7 cellular contexts compared by ENCODE assay signal in genomic region chr12:123268850-123269249, GRCh38. TPM values are rescaled to one million over a fixed set of nuclear protein-coding genes. Genes with fewer than 3 reads are reported as not detected.
DNase-seq lines count a peak whose midpoint lies in the region; ATAC-seq, FAIRE-seq and TF ChIP-seq lines count a peak whose summit lies in the region.

No MANE protein-coding gene starts in this region.

- TF ChIP-seq POLR2A in spleen (IDR thresholded peaks at IDR 0.05) (no peak), H54 (IDR thresholded peaks at IDR 0.05; ENCODE audit: low read depth, low read length) (no peak)

- peak overlapping the region; percentile 78 for H3K4me3 ChIP-seq in GM23338
- H3K4me3 ChIP-seq in iPS-18a (ENCODE audit: low read length), result peak overlapping the region; percentile 44
- peak overlapping the region in 6 of 8 donors; percentile 55 to 85 (median 64) for H3K4me3 ChIP-seq in spleen

- H3K79me2 ChIP-seq in GM23338 (replicated peaks; ENCODE audit: insufficient read depth), result peaks cover 54% of the 10 kb centered on the region

- peak overlapping the region; percentile 98 for H3K4me2 ChIP-seq in GM23338

- H3K36me3 Mint-ChIP-seq in GM23338 (ENCODE audit: low read depth), result peaks cover 36% of the 10 kb centered on the region
- no peaks in the 10 kb centered on the region for H3K36me3 Mint-ChIP-seq in activated naive CD8-positive, alpha-beta T cell

- DNase-seq in GM23338 (ENCODE audit: low spot score) (no peak), spleen (peak; percentile 76), H54 (ENCODE audit: insufficient read length, low spot score) (no peak), NCI-H1930 (lab: John Stamatoyannopoulos, UW) (no peak)
- DNase-seq in stimulated activated CD8-positive, alpha-beta memory T cell treated with anti-CD3 and anti-CD28 coated beads, Interleukin-4, amount 100 ng/mL, for 48 hours, result no peak

- intact Hi-C loops in spleen (cut with DNase I; ENCODE audit: low total_unique reads), result no loop called here

- peaks cover 23% of the 10 kb centered on the region for H3K27me3 Mint-ChIP-seq in GM23338 (ENCODE audit: insufficient read depth, low read depth, poor library complexity)
- no peaks in the 10 kb centered on the region for H3K27me3 Mint-ChIP-seq in activated naive CD8-positive, alpha-beta T cell

- peaks cover 14% of the 10 kb centered on the region for H4K20me1 ChIP-seq in GM23338 (replicated peaks; ENCODE audit: insufficient read depth)

- no peak overlapping the region for H2AFZ ChIP-seq in GM23338

- 0 out of 2 replicates have a peak, but pooled peaks cover 10% of the 10 kb centered on the region for H3F3A ChIP-seq in GM23338 (replicated peaks; ENCODE audit: low read depth)

- no peaks in the 10 kb centered on the region for H3K9me2 ChIP-seq in GM23338 (ENCODE audit: insufficient read depth)

- H3K9me3 ChIP-seq in iPS-18a (ENCODE audit: control insufficient read depth, low read depth, low read length), result no peaks in the 10 kb centered on the region
- H3K9me3 ChIP-seq in spleen, result no peaks in the 10 kb centered on the region

- 34 to 61% (median 53%) methylated on average over 11 to 13 of the region's 13 CpGs for WGBS in spleen, 5 donors

- peaks cover 42% of the 10 kb centered on the region for H3K4me1 Mint-ChIP-seq in GM23338
- peaks cover 25% of the 10 kb centered on the region for H3K4me1 Mint-ChIP-seq in activated naive CD8-positive, alpha-beta T cell (ENCODE audit: low read depth)

- H3K9ac ChIP-seq in iPS-18a (ENCODE audit: low read length), result peak overlapping the region; percentile 96

- H3K9me3 Mint-ChIP-seq in GM23338, result 0 out of 3 replicates have a peak, but pooled peaks cover 4% of the 10 kb centered on the region
- no peaks in the 10 kb centered on the region for H3K9me3 Mint-ChIP-seq in activated naive CD8-positive, alpha-beta T cell (ENCODE audit: low read depth)

- no peak for FAIRE-seq in H54 (lab: Jason Lieb, UNC)

- no peaks in the 10 kb centered on the region for H3K27me3 ChIP-seq in GM23338 (ENCODE audit: insufficient read depth)
- H3K27me3 ChIP-seq in iPS-18a (ENCODE audit: control insufficient read depth, insufficient read depth, low read length), result no peaks in the 10 kb centered on the region
- peaks cover 0 to 3% (median 0%) of the 10 kb centered on the region in 7 donors for H3K27me3 ChIP-seq in spleen (replicated peaks in 1 of 7)

- peak overlapping the region; percentile 98 for H3K4me3 Mint-ChIP-seq in GM23338
- peak overlapping the region; percentile 91 for H3K4me3 Mint-ChIP-seq in activated naive CD8-positive, alpha-beta T cell

- H3K4me1 ChIP-seq in GM23338 (ENCODE audit: insufficient read depth) (peaks cover 18% of the 10 kb centered on the region), iPS-18a (ENCODE audit: control insufficient read depth, low read depth, low read length) (peaks cover 22% of the 10 kb centered on the region), spleen (peaks cover 31 to 48% (median 44%) of the 10 kb centered on the region in 6 donors)

- no peak for ATAC-seq in GM23338

- H3K27ac ChIP-seq in GM23338 (ENCODE audit: low read depth) (peak overlapping the region; percentile 91; the same call in 1 of the 2 replicates), iPS-18a (ENCODE audit: low read length) (peak overlapping the region; percentile 65), spleen (peak overlapping the region; percentile 30 to 86 (median 70))

- no peak for TF ChIP-seq CTCF in GM23338 (conservative IDR thresholded peaks at IDR 0.05; ENCODE audit: low read depth in 2 of 2)
- no peak for TF ChIP-seq CTCF in spleen (IDR thresholded peaks at IDR 0.05 in 8 of 11, conservative IDR thresholded peaks at IDR 0.05 in 3 of 11)

- H3K27ac Mint-ChIP-seq in GM23338, result peak overlapping the region; percentile 92
- peak overlapping the region; percentile 41 for H3K27ac Mint-ChIP-seq in activated naive CD8-positive, alpha-beta T cell

- no peaks in the 10 kb centered on the region for H3K36me3 ChIP-seq in GM23338 (ENCODE audit: insufficient read depth)
- H3K36me3 ChIP-seq in iPS-18a (ENCODE audit: control insufficient read depth, low read depth, low read length), result peaks cover 11% of the 10 kb centered on the region
- peaks cover 0 to 34% (median 2%) of the 10 kb centered on the region in 6 donors for H3K36me3 ChIP-seq in spleen

TF ChIP-seq in GM23338, 12 proteins besides CTCF, POLR2A, EP300 and RAD21:
- TF ChIP-seq CREB1 (CRISPR knock-in tag; IDR thresholded peaks at IDR 0.05; ENCODE audit: low read depth) (no peak), REST (IDR thresholded peaks at IDR 0.05; ENCODE audit: unreplicated experiment) (no peak), EZH2phosphoT487 (IDR thresholded peaks at IDR 0.05; ENCODE audit: unreplicated experiment) (no peak)

RNA-seq across cellular contexts. Expression of gene CDK2AP1, which starts 2.8 kb away (rescaled TPM):
- total RNA-seq in GM23338 (2014; rRNA removed; shearing (Covaris generic)), result 240 and 244 TPM in 2 replicates
- 207 and 232 TPM in 2 replicates for polyA plus RNA-seq in GM23338 (2016; fragmentation: Nextera tagmentation; extraction: Ambion mirVana)
- 10 to 100 TPM; 40.9 to 91.1 (median 68.2) TPM for total RNA-seq in spleen
- 10 to 100 TPM; 50.5 to 97.1 (median 69.2) TPM for polyA plus RNA-seq in spleen

RNA-seq across cellular contexts. Expression of gene MTRFR, which starts 35.6 kb away (rescaled TPM):
- 13.3 and 14.8 TPM in 2 replicates for total RNA-seq in GM23338 (2014; rRNA removed; shearing (Covaris generic))
- polyA plus RNA-seq in GM23338 (2016; fragmentation: Nextera tagmentation; extraction: Ambion mirVana), result 33.2 and 38.4 TPM in 2 replicates
- 10 to 100 TPM; 11.9 to 21.0 (median 14.8) TPM for total RNA-seq in spleen
- polyA plus RNA-seq in spleen, result 10 to 100 TPM; 15.8 to 17.4 (median 17.3) TPM

RNA-seq across cellular contexts. Expression of gene MPHOSPH9, which starts 35.9 kb away (rescaled TPM):
- 43.2 and 77.9 TPM in 2 replicates for total RNA-seq in GM23338 (2014; rRNA removed; shearing (Covaris generic))
- polyA plus RNA-seq in GM23338 (2016; fragmentation: Nextera tagmentation; extraction: Ambion mirVana), result 26.2 and 30.5 TPM in 2 replicates
- 10 to 100 TPM; 34.6 to 97.3 (median 43.8) TPM for total RNA-seq in spleen
- polyA plus RNA-seq in spleen, result 1 to 10 TPM; 7.1 to 8.2 (median 7.2) TPM
